28 cellular contexts compared by ENCODE assay signal in genomic region chrX:1784773-1785172, GRCh38.
DNase-seq lines count a peak whose midpoint lies in the region; ATAC-seq and TF ChIP-seq lines count a peak whose summit lies in the region.
"Had no signal": no experiment of that assay in that cellular context is flagged by ENCODE, and none has a peak within 500 bp of the region (broad histone marks: within the 10 kb centered on the region; RNA-seq: fewer than 3 reads in every experiment).

No MANE protein-coding gene starts in this region.

- H3K27me3 Mint-ChIP-seq in chondrocyte (ENCODE audit: low read depth), result peaks cover 10% of the 10 kb centered on the region
- H3K27me3 Mint-ChIP-seq in neural crest cell (ENCODE audit: low read depth), result peaks cover 9% of the 10 kb centered on the region
- H3K27me3 Mint-ChIP-seq: activated CD8-positive, alpha-beta T cell treated with anti-CD3 and anti-CD28 coated beads for 36 hours; activated naive CD4-positive, alpha-beta T cell treated with anti-CD3 and anti-CD28 coated beads, Interleukin-2, amount 10 ng/mL, durations not matched to agents 7 days and 5 days had no signal

- no peaks in the 10 kb centered on the region for H3K36me3 ChIP-seq in Karpas-422 (ENCODE audit: insufficient read depth, low read length)
- no peaks in the 10 kb centered on the region for H3K36me3 ChIP-seq in ovary
- H3K36me3 ChIP-seq: adrenal gland, Peyer's patch, suprapubic skin had no signal

- no peak overlapping the region for H2AFZ ChIP-seq in Karpas-422 (ENCODE audit: low read length)

- DNase-seq in GM12864 (ENCODE audit: low read depth), result no peak
- DNase-seq in Karpas-422, result peak; percentile 47
- DNase-seq in chondrocyte (ENCODE audit: low spot score), result no peak
- no peak for DNase-seq in neural crest cell (ENCODE audit: low read depth, low spot score)
- DNase-seq in AG20443 (ENCODE audit: low spot score), result no peak
- DNase-seq in ovary, result no peak
- no peak for DNase-seq in central memory CD4-positive, alpha-beta T cell
- DNase-seq: activated CD8-positive, alpha-beta T cell treated with anti-CD3 and anti-CD28 coated beads for 36 hours; activated naive CD4-positive, alpha-beta T cell treated with anti-CD3 and anti-CD28 coated beads, Interleukin-2, amount 10 ng/mL, durations not matched to agents 7 days and 5 days; adrenal gland; Calu3; cerebellar nuclear complex; DMS79 treated with DMSO at 0.1 percent for 48 hours; dorsolateral prefrontal cortex; hypothalamus; immature natural killer cell; NCI-H1105 treated with DMSO at 0.1 percent for 48 hours; NCI-H1930; NCI-H526 treated with DMSO at 0.1 percent for 48 hours; NK-92 treated with Interleukin-12 subunit alpha and Interleukin-12 subunit beta, amount 100 ng/mL, for 24 hours; Peyer's patch; right cardiac atrium; SHP77; stimulated activated naive CD4-positive, alpha-beta T cell had no signal

- intact Hi-C loops in ovary (cut with DNase I), result no loop called here

- H3K27me3 ChIP-seq in Karpas-422 (ENCODE audit: low read length) (no peaks in the 10 kb centered on the region), ovary (no peaks in the 10 kb centered on the region)
- H3K27me3 ChIP-seq: adrenal gland, Peyer's patch, suprapubic skin had no signal

- peaks cover 11% of the 10 kb centered on the region for H3K9me3 Mint-ChIP-seq in chondrocyte (ENCODE audit: low read depth)
- H3K9me3 Mint-ChIP-seq in neural crest cell, result peaks cover 9% of the 10 kb centered on the region

- TF ChIP-seq EP300 in ovary (IDR thresholded peaks at IDR 0.05), result no peak

- H3K27ac ChIP-seq in Karpas-422 (ENCODE audit: low read length) (no peak overlapping the region), ovary (no peak overlapping the region)
- H3K27ac ChIP-seq: adrenal gland, dorsolateral prefrontal cortex, Peyer's patch, suprapubic skin had no signal

- H3K9me2 ChIP-seq in Karpas-422 (replicated peaks; ENCODE audit: insufficient read depth, low read length), result no peaks in the 10 kb centered on the region

- H4K20me1 ChIP-seq in Karpas-422 (ENCODE audit: insufficient read depth, low read depth, low read length), result no peaks in the 10 kb centered on the region

- H3K36me3 Mint-ChIP-seq in chondrocyte (ENCODE audit: low read depth) (no peaks in the 10 kb centered on the region), neural crest cell (ENCODE audit: low read depth) (no peaks in the 10 kb centered on the region)

- H3K4me1 Mint-ChIP-seq in chondrocyte (ENCODE audit: low read depth), result no peaks in the 10 kb centered on the region
- H3K4me1 Mint-ChIP-seq in neural crest cell, result peaks cover 12% of the 10 kb centered on the region
- H3K4me1 Mint-ChIP-seq: activated naive CD4-positive, alpha-beta T cell treated with anti-CD3 and anti-CD28 coated beads, Interleukin-2, amount 10 ng/mL, durations not matched to agents 7 days and 5 days; immature natural killer cell had no signal

- TF ChIP-seq POLR2A in ovary (IDR thresholded peaks at IDR 0.05), result no peak

- H3K79me2 ChIP-seq in Karpas-422 (ENCODE audit: low read length), result no peaks in the 10 kb centered on the region

- ATAC-seq in GM18517 (IDR thresholded peaks at IDR 0.05; ENCODE audit: unreplicated experiment), result no peak
- ATAC-seq: activated CD8-positive, alpha-beta T cell treated with anti-CD3 and anti-CD28 coated beads for 36 hours; right cardiac atrium had no signal

- H3K9me3 ChIP-seq in Karpas-422 (ENCODE audit: low read length) (peaks cover 5% of the 10 kb centered on the region; the same call in 1 of the 2 replicates), ovary (no peaks in the 10 kb centered on the region)
- H3K9me3 ChIP-seq: adrenal gland had no signal

- no peak overlapping the region for H3K9ac ChIP-seq in Karpas-422 (ENCODE audit: low read length)

- 74 to 92% (median 80%) methylated on average over 3 of the region's 3 CpGs for WGBS in ovary, 3 donors

- H3K4me3 ChIP-seq in GM12864 (ENCODE audit: low read depth, low read length) (no peak overlapping the region), Karpas-422 (ENCODE audit: low read length) (no peak overlapping the region), ovary (no peak overlapping the region)
- H3K4me3 ChIP-seq: adrenal gland, dorsolateral prefrontal cortex, Peyer's patch, smooth muscle cell, suprapubic skin had no signal

- H3K4me2 ChIP-seq in Karpas-422 (ENCODE audit: low read depth, low read length, poor library complexity, severe bottlenecking), result no peak overlapping the region
- H3K4me2 ChIP-seq: smooth muscle cell had no signal

- H3K27ac Mint-ChIP-seq in chondrocyte (ENCODE audit: unreplicated experiment) (no peak overlapping the region), neural crest cell (ENCODE audit: unreplicated experiment) (no peak overlapping the region)
- H3K27ac Mint-ChIP-seq: activated CD8-positive, alpha-beta T cell treated with anti-CD3 and anti-CD28 coated beads for 36 hours; activated naive CD4-positive, alpha-beta T cell treated with anti-CD3 and anti-CD28 coated beads, Interleukin-2, amount 10 ng/mL, durations not matched to agents 7 days and 5 days; immature natural killer cell; T-helper 2 cell treated with Interferon-gamma antibody and Interleukin-4, amounts not matched to agents 5 μg/mL and 100 μg/mL, for 36 hours had no signal

- TF ChIP-seq CTCF in GM12864 (IDR thresholded peaks at IDR 0.05; ENCODE audit: low read depth, low read length, missing control alignments) (peak; percentile 35), chondrocyte (IDR thresholded peaks at IDR 0.05) (peak; percentile 41), neural crest cell (conservative IDR thresholded peaks at IDR 0.05) (peak; percentile 31), ovary (IDR thresholded peaks at IDR 0.05) (no peak)

- H3K4me3 Mint-ChIP-seq in chondrocyte (ENCODE audit: unreplicated experiment), result no peak overlapping the region
- no peak overlapping the region for H3K4me3 Mint-ChIP-seq in neural crest cell
- H3K4me3 Mint-ChIP-seq: activated CD8-positive, alpha-beta T cell treated with anti-CD3 and anti-CD28 coated beads for 36 hours; activated naive CD4-positive, alpha-beta T cell treated with anti-CD3 and anti-CD28 coated beads, Interleukin-2, amount 10 ng/mL, durations not matched to agents 7 days and 5 days; immature natural killer cell; T-helper 2 cell treated with Interferon-gamma antibody and Interleukin-4, amounts not matched to agents 5 μg/mL and 100 μg/mL, for 36 hours had no signal

- H3K4me1 ChIP-seq in Karpas-422 (ENCODE audit: low read length) (no peaks in the 10 kb centered on the region), ovary (ENCODE audit: insufficient read depth) (no peaks in the 10 kb centered on the region)
- H3K4me1 ChIP-seq: adrenal gland, Peyer's patch, suprapubic skin had no signal

Comparison
In these comparisons a context has a peak if more than half of its experiments do, and no peak if none do; other contexts are left out.
1. CTCF ChIP-seq: peak in GM12864 (single experiment), chondrocyte (single experiment) and neural crest cell (single experiment); none in ovary (0 of 3).